Comparison of ENCODE assay signal across 8 cellular contexts in genomic region chr12:57846285-57846576, GRCh38. TPM values are rescaled to one million over a fixed set of nuclear protein-coding genes. Genes with fewer than 3 reads are reported as not detected.
DNase-seq lines count a peak whose midpoint lies in the region; ATAC-seq lines count a peak whose summit lies in the region.

No MANE protein-coding gene starts in this region.

- peak overlapping the region; percentile 9 for H3K27ac ChIP-seq in iPS-18a (ENCODE audit: low read length)
- H3K27ac ChIP-seq in subcutaneous abdominal adipose tissue (ENCODE audit: low read depth, low read length) = peak overlapping the region; percentile 98

- peak overlapping the region; percentile 82 for H3K27ac Mint-ChIP-seq in activated naive CD8-positive, alpha-beta T cell treated with anti-CD3 and anti-CD28 coated beads for 36 hours

- H3K36me3 ChIP-seq in iPS-18a (ENCODE audit: control insufficient read depth, low read depth, low read length) (no peaks in the 10 kb centered on the region), subcutaneous abdominal adipose tissue (ENCODE audit: control insufficient read depth in 5 of 5, insufficient read depth in 5 of 5, low read length in 5 of 5) (peaks cover 0 to 2% (median 0%) of the 10 kb centered on the region in 5 donors)

- H3K9me3 Mint-ChIP-seq in activated naive CD8-positive, alpha-beta T cell treated with anti-CD3 and anti-CD28 coated beads for 36 hours = no peaks in the 10 kb centered on the region

- no peaks in the 10 kb centered on the region for H3K9me3 ChIP-seq in iPS-18a (ENCODE audit: control insufficient read depth, low read depth, low read length)
- H3K9me3 ChIP-seq in subcutaneous abdominal adipose tissue (ENCODE audit: control insufficient read depth in 5 of 5, low read length in 5 of 5) = no peaks in the 10 kb centered on the region

- DNase-seq in NCI-H146 (lab: John Stamatoyannopoulos, UW) = peak; percentile 52
- DNase-seq in NCI-H146 treated with DMSO at 0.1 percent for 48 hours (lab: John Stamatoyannopoulos, UW; ENCODE audit: unreplicated experiment) = no peak
- no peak for DNase-seq in activated naive CD8-positive, alpha-beta T cell treated with anti-CD3 and anti-CD28 coated beads for 36 hours
- DNase-seq in stimulated activated CD4-positive, alpha-beta T cell treated with anti-CD3 and anti-CD28 coated beads, Interleukin-12 subunit alpha, Interleukin-12 subunit beta, amount 100 ng/mL, for 4 hours = no peak

- ATAC-seq in HG03432 (IDR thresholded peaks at IDR 0.05; ENCODE audit: unreplicated experiment) (peak; percentile 18), GM18502 (IDR thresholded peaks at IDR 0.05; ENCODE audit: poor library complexity, unreplicated experiment) (no peak)

- H3K36me3 Mint-ChIP-seq in activated naive CD8-positive, alpha-beta T cell treated with anti-CD3 and anti-CD28 coated beads for 36 hours = peaks cover 2% of the 10 kb centered on the region

- H3K27me3 ChIP-seq in iPS-18a (ENCODE audit: control insufficient read depth, insufficient read depth, low read length) (peaks cover 4% of the 10 kb centered on the region), subcutaneous abdominal adipose tissue (ENCODE audit: control insufficient read depth in 5 of 5, insufficient read depth in 4 of 5, low read length in 5 of 5) (no peaks in the 10 kb centered on the region)

- peak overlapping the region; percentile 89 for H3K9ac ChIP-seq in iPS-18a (ENCODE audit: low read length)
- peak overlapping the region in 4 of 5 donors; percentile 92 to 98 (median 97) for H3K9ac ChIP-seq in subcutaneous abdominal adipose tissue (ENCODE audit: low read length in 5 of 5)

- peaks cover 8% of the 10 kb centered on the region for H3K27me3 Mint-ChIP-seq in activated naive CD8-positive, alpha-beta T cell treated with anti-CD3 and anti-CD28 coated beads for 36 hours

- peaks cover 36% of the 10 kb centered on the region for H3K4me1 ChIP-seq in iPS-18a (ENCODE audit: control insufficient read depth, low read depth, low read length)
- peaks cover 22 to 66% (median 57%) of the 10 kb centered on the region in 5 donors for H3K4me1 ChIP-seq in subcutaneous abdominal adipose tissue (ENCODE audit: control insufficient read depth in 5 of 5, insufficient read depth in 5 of 5, low read length in 5 of 5)

- H3K4me3 Mint-ChIP-seq in activated naive CD8-positive, alpha-beta T cell treated with anti-CD3 and anti-CD28 coated beads for 36 hours = peak overlapping the region; percentile 86

- H3K4me1 Mint-ChIP-seq in activated naive CD8-positive, alpha-beta T cell treated with anti-CD3 and anti-CD28 coated beads for 36 hours = peaks cover 48% of the 10 kb centered on the region

- H3K4me3 ChIP-seq in iPS-18a (ENCODE audit: low read length) (peak overlapping the region; percentile 91), subcutaneous abdominal adipose tissue (ENCODE audit: low read depth in 1 of 5, low read length in 5 of 5) (peak overlapping the region; percentile 26 to 99 (median 94))

RNA-seq across cellular contexts. Expression of gene CTDSP2, which starts 0.3 kb away (rescaled TPM):
- 10 to 100 TPM; 91.4 to 94.3 TPM for total RNA-seq in activated naive CD8-positive, alpha-beta T cell treated with anti-CD3 and anti-CD28 coated beads for 36 hours

RNA-seq across cellular contexts. Expression of gene AVIL, which starts 27.7 kb away (rescaled TPM):
- total RNA-seq in activated naive CD8-positive, alpha-beta T cell treated with anti-CD3 and anti-CD28 coated beads for 36 hours = 1 to 10 TPM; 1.2 to 1.8 TPM
